In the genomic region with DNA sequence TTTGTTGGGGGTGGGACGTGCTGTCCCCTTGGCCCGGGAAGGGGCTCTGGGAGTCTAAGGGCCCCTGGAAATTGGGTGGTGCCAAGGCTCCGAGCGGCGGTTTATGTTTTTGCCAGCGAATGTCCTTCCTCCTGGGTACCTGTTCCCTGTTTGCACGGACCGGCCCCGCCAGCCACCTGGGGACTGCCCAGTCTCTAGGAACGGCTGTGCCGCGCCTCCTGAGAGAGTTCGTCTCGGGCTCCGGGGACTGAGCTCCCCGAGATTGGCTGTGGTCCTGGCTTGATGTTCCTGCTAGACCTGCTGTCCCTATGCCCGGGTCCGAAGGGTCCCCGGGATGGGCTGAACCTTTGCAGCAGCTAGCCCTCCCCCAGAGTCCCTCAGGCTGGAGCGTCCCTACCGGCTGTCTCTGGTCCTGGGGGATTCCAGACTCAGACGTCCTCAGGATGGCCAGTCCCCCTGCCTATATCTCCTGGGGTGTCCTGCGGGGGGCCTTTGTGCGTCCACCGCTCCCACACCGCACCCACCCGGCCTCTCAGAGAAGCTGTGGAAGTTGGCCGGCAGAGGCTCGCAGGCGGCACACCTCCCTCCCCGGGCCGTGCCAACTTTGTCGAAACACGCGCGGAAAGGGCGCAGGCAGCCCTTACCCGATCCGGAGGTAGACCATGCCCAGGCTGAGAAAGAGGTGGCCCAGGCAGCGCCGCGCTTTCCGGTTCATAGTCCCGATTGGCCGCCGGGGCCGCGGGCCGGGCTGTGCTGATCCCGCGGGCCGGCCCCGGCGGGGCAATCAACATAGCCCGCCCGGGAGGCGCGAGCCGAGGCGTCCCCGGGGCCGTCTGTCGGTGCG, we compare ENCODE assay signal across 9 cellular contexts. TPM values are rescaled to one million over a fixed set of nuclear protein-coding genes. Genes with fewer than 3 reads are reported as not detected.
DNase-seq lines count a peak whose midpoint lies in the region; ATAC-seq, FAIRE-seq and TF ChIP-seq lines count a peak whose summit lies in the region.
"Had no signal": no experiment of that assay in that cellular context is flagged by ENCODE, and none has a peak within 500 bp of the region (broad histone marks: within the 10 kb centered on the region; RNA-seq: fewer than 3 reads in every experiment).

No MANE protein-coding gene starts in this region.

- H3K9me3 ChIP-seq in HEK293 (ENCODE audit: control insufficient read depth, insufficient read depth, low read depth, low read length) (no peaks in the 10 kb centered on the region), iPS-15b (ENCODE audit: control insufficient read depth, insufficient read depth, low read length) (no peaks in the 10 kb centered on the region)

- peak; percentile 32 for ATAC-seq in activated T-helper 17 cell treated with anti-CD3 and anti-CD28 coated beads, Interleukin-2, amount 50 U/mL, for 72 hours (replicated peaks)
- no peak for ATAC-seq in HG03139 (IDR thresholded peaks at IDR 0.05; ENCODE audit: unreplicated experiment)

- H3K9me3 Mint-ChIP-seq in activated T-helper 17 cell treated with anti-CD3 and anti-CD28 coated beads, Interleukin-2, amount 50 U/mL, for 72 hours, result no peaks in the 10 kb centered on the region

- POLR2A ChIA-PET in HEK293 (lab: Yijun Ruan, JAX), result interaction anchor here (0.5 kb wide), 1 partner anchor 434 kb away, joined by 3 read pairs; no protein-coding TSS in a partner anchor

- H3K4me1 ChIP-seq in HEK293 (ENCODE audit: control insufficient read depth, insufficient read depth, low read length) (peaks cover 3% of the 10 kb centered on the region; the same call in 1 of the 2 replicates), iPS-15b (ENCODE audit: control insufficient read depth, insufficient read depth, low read length) (no peaks in the 10 kb centered on the region)

- H3K36me3 ChIP-seq in HEK293 (ENCODE audit: control insufficient read depth in 2 of 2, insufficient read depth in 1 of 2, low read length in 2 of 2) (no peaks in the 10 kb centered on the region), iPS-15b (ENCODE audit: control insufficient read depth, insufficient read depth, low read length) (no peaks in the 10 kb centered on the region)

- no peak overlapping the region for H3K27ac Mint-ChIP-seq in activated T-helper 17 cell treated with anti-CD3 and anti-CD28 coated beads, Interleukin-2, amount 50 U/mL, for 72 hours

- H3K27me3 Mint-ChIP-seq in activated T-helper 17 cell treated with anti-CD3 and anti-CD28 coated beads, Interleukin-2, amount 50 U/mL, for 72 hours, result peaks cover 11% of the 10 kb centered on the region

- DNase-seq in stimulated activated CD4-positive, alpha-beta T cell treated with anti-CD3 and anti-CD28 coated beads, Interleukin-2, amount 100 ng/mL, for 24 hours, result peak; percentile 43 to 48
- DNase-seq in SKM-1 (lab: John Stamatoyannopoulos, UW; ENCODE audit: unreplicated experiment) (no peak), NOMO-1 treated with DMSO at 0.1 percent for 48 hours (lab: John Stamatoyannopoulos, UW; ENCODE audit: unreplicated experiment) (no peak), GM12891 (ENCODE audit: insufficient read length, low spot score) (no peak)
- DNase-seq: NCI-H2029 treated with DMSO at 0.1 percent for 48 hours had no signal

- no peaks in the 10 kb centered on the region for H3K4me1 Mint-ChIP-seq in activated T-helper 17 cell treated with anti-CD3 and anti-CD28 coated beads, Interleukin-2, amount 50 U/mL, for 72 hours

- TF ChIP-seq POLR2A in GM12891 (IDR thresholded peaks at IDR 0.05; ENCODE audit: low read depth, low read length), result no peak

- CTCF ChIA-PET in HEK293 (lab: Yijun Ruan, JAX), result interaction anchor here (0.6 to 16.8 kb wide), 8 partner anchors 9 to 1062 kb away, joined by 3 to 589 read pairs (median 4); no protein-coding TSS in a partner anchor

- H3K4me3 ChIP-seq in HEK293 (ENCODE audit: low read depth, low read length) (peak overlapping the region; percentile 25), iPS-15b (ENCODE audit: low read depth, low read length) (peak overlapping the region; percentile 62)

- no peaks in the 10 kb centered on the region for H3K36me3 Mint-ChIP-seq in activated T-helper 17 cell treated with anti-CD3 and anti-CD28 coated beads, Interleukin-2, amount 50 U/mL, for 72 hours (ENCODE audit: low read depth)

- FAIRE-seq in GM12891 (lab: Jason Lieb, UNC), result no peak

- peaks cover 81% of the 10 kb centered on the region for H3K27me3 ChIP-seq in iPS-15b (ENCODE audit: control insufficient read depth, insufficient read depth, low read length)

- peak overlapping the region; percentile 76 for H3K4me3 Mint-ChIP-seq in activated T-helper 17 cell treated with anti-CD3 and anti-CD28 coated beads, Interleukin-2, amount 50 U/mL, for 72 hours

- no peak overlapping the region for H3K27ac ChIP-seq in HEK293 (ENCODE audit: extremely low read depth, low read depth, low read length)

- no peak overlapping the region for H3K9ac ChIP-seq in iPS-15b (ENCODE audit: low read depth, low read length)

- TF ChIP-seq CTCF in HEK293 (tag by site-specific recombination; IDR thresholded peaks at IDR 0.05), result no peak

TF ChIP-seq in HEK293, 187 proteins besides CTCF, POLR2A, EP300 and RAD21 (continues in another document):
- TF ChIP-seq ZNF558 (tag by site-specific recombination; IDR thresholded peaks at IDR 0.05), result no peak
- TF ChIP-seq ZNF521 (tag by site-specific recombination; IDR thresholded peaks at IDR 0.05), result no peak
- TF ChIP-seq, protein P1, sequence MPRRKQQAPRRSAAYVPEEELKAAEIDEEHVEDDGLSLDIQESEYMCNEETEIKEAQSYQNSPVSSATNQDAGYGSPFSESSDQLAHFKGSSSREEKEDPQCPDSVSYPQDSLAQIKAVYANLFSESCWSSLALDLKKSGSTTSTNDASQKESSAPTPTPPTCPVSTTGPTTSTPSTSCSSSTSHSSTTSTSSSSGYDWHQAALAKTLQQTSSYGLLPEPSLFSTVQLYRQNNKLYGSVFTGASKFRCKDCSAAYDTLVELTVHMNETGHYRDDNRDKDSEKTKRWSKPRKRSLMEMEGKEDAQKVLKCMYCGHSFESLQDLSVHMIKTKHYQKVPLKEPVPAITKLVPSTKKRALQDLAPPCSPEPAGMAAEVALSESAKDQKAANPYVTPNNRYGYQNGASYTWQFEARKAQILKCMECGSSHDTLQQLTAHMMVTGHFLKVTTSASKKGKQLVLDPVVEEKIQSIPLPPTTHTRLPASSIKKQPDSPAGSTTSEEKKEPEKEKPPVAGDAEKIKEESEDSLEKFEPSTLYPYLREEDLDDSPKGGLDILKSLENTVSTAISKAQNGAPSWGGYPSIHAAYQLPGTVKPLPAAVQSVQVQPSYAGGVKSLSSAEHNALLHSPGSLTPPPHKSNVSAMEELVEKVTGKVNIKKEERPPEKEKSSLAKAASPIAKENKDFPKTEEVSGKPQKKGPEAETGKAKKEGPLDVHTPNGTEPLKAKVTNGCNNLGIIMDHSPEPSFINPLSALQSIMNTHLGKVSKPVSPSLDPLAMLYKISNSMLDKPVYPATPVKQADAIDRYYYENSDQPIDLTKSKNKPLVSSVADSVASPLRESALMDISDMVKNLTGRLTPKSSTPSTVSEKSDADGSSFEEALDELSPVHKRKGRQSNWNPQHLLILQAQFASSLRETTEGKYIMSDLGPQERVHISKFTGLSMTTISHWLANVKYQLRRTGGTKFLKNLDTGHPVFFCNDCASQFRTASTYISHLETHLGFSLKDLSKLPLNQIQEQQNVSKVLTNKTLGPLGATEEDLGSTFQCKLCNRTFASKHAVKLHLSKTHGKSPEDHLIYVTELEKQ (tag by site-specific recombination; IDR thresholded peaks at IDR 0.05; ENCODE audit: borderline replicate concordance), result no peak

TF ChIP-seq in GM12891, 5 proteins besides CTCF, POLR2A, EP300 and RAD21:
- TF ChIP-seq PAX5 (IDR thresholded peaks at IDR 0.05; ENCODE audit: insufficient read depth, low read length, severe bottlenecking), result no peak
- no peak for TF ChIP-seq SPI1 (IDR thresholded peaks at IDR 0.05; ENCODE audit: low read depth, low read length)
- no peak for TF ChIP-seq POLR2AphosphoS5 (IDR thresholded peaks at IDR 0.05; ENCODE audit: low read depth, low read length)
- TF ChIP-seq POU2F2 (IDR thresholded peaks at IDR 0.05; ENCODE audit: low read depth, low read length), result no peak
- TF ChIP-seq TAF1 (IDR thresholded peaks at IDR 0.05; ENCODE audit: low read depth, low read length), result no peak
TF ChIP-seq in GM12891: peak in this region for 0.

RNA-seq across cellular contexts. Expression of a gene that starts 0.5 kb away (rescaled TPM):
- total RNA-seq in activated T-helper 17 cell treated with anti-CD3 and anti-CD28 coated beads, Interleukin-2, amount 50 U/mL, for 72 hours, result under 1 TPM; 0.11 to 0.29 TPM
- polyA plus RNA-seq in GM12891 (2012; ENCODE audit: low read depth, missing spikeins), result not detected

Comparison
In these comparisons a context has a peak if more than half of its experiments do, and no peak if none do; other contexts are left out.
1. DNase-seq: peak in stimulated activated CD4-positive, alpha-beta T cell treated with anti-CD3 and anti-CD28 coated beads, Interleukin-2, amount 100 ng/mL, for 24 hours (2 of 2); none in SKM-1 (single experiment), NOMO-1 treated with DMSO at 0.1 percent for 48 hours (single experiment) and GM12891 (single experiment).